ENCODE assay signal across 7 cellular contexts in genomic region chr7:66227808-66228207, GRCh38.
"Had no signal": no experiment of that assay in that cellular context is flagged by ENCODE, and none has a peak within 500 bp of the region (broad histone marks: within the 10 kb centered on the region; RNA-seq: fewer than 3 reads in every experiment).

No MANE protein-coding gene starts in this region.

- H3K27me3 Mint-ChIP-seq: IgD-negative memory B cell had no signal

- H3K4me3 ChIP-seq: K562 had no signal

- DNase-seq: IMR-90, KBM-7 had no signal

- H3K4me3 Mint-ChIP-seq: IgD-negative memory B cell had no signal

- FAIRE-seq: HepG2, HTR-8/SVneo, K562 had no signal

- ATAC-seq: HepG2, K562 had no signal

- H3K27ac Mint-ChIP-seq: IgD-negative memory B cell had no signal

- H3K27ac ChIP-seq: HL-60 had no signal
